23 cellular contexts compared by ENCODE assay signal in the genomic region with DNA sequence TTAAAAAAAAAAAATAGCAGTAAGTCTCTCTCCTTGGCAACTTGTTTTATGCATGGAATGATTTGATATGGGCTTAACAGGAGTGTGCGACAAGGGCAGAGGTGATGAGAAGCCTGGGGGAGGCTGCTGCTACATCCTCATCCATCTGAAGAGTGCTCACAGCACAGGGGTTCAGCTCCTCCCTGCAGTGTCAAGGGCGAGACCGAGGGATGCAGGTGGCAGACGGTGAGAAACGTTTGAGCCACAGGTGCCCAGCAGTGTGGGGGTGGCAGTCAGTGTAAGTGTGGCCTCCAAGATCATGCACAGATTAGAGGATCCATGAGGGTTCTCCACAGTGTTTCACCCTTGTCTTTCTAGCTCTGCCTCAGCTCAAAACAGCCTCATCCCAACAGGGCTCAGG.
"Had no signal": no experiment of that assay in that cellular context is flagged by ENCODE, and none has a peak within 500 bp of the region (broad histone marks: within the 10 kb centered on the region; RNA-seq: fewer than 3 reads in every experiment).

No MANE protein-coding gene starts in this region.

- ATAC-seq: activated CD8-positive, alpha-beta T cell treated with anti-CD3 and anti-CD28 coated beads for 36 hours; activated naive CD4-positive, alpha-beta T cell treated with anti-CD3 and anti-CD28 coated beads, Interleukin-2, amount 50 U/mL, for 72 hours; body of pancreas; mucosa of descending colon; naive thymus-derived CD4-positive, alpha-beta T cell; stimulated activated naive CD8-positive, alpha-beta T cell treated with anti-CD3 and anti-CD28 coated beads, Interleukin-15, amount 100 ng/mL, for 72 hours had no signal

- H3K36me3 ChIP-seq: esophagus squamous epithelium, left ventricle myocardium inferior, prostate gland, upper lobe of left lung had no signal

- H3K4me3 ChIP-seq: body of pancreas, hepatocyte, left ventricle myocardium inferior, mucosa of descending colon, prostate gland, testis, upper lobe of left lung had no signal

- H3K27ac ChIP-seq: body of pancreas, hepatocyte, left ventricle myocardium inferior, prostate gland, testis, upper lobe of left lung had no signal

- FAIRE-seq: endothelial cell of umbilical vein, keratinocyte had no signal

- H3K27me3 ChIP-seq: body of pancreas, esophagus squamous epithelium, hepatocyte, testis, upper lobe of left lung had no signal

- DNase-seq: activated B cell treated with CpG ODN at 0.5 μM for 24 hours; activated CD4-positive, alpha-beta T cell treated with anti-CD3 and anti-CD28 coated beads for 48 hours; activated CD8-positive, alpha-beta memory T cell treated with anti-CD3 and anti-CD28 coated beads, Interleukin-2, amount 50 U/mL, for 4 hours; activated CD8-positive, alpha-beta T cell treated with anti-CD3 and anti-CD28 coated beads for 36 hours; activated effector memory CD4-positive, alpha-beta T cell treated with anti-CD3 and anti-CD28 coated beads, Interleukin-2, amount 50 U/mL, for 16 hours; activated T-cell treated with anti-CD3 and anti-CD28 coated beads, Interleukin-2, amount 50 U/mL, for 48 hours; amniotic stem cell; body of pancreas; cortex of kidney; effector CD8-positive, alpha-beta T cell; esophagus squamous epithelium; left ventricle myocardium inferior; mucosa of descending colon; naive thymus-derived CD4-positive, alpha-beta T cell; stimulated activated naive CD8-positive, alpha-beta T cell treated with anti-CD3 and anti-CD28 coated beads, Interleukin-15, amount 100 ng/mL, for 72 hours; T-helper 2 cell; testis; upper lobe of left lung had no signal
